29 cellular contexts compared by ENCODE assay signal in genomic region chr14:92802678-92803077, GRCh38.
"Had no signal": no experiment of that assay in that cellular context is flagged by ENCODE, and none has a peak within 500 bp of the region (broad histone marks: within the 10 kb centered on the region; RNA-seq: fewer than 3 reads in every experiment).

No MANE protein-coding gene starts in this region.

- H3K9me3 Mint-ChIP-seq: activated CD4-positive, alpha-beta memory T cell treated with anti-CD3 and anti-CD28 coated beads for 36 hours; activated naive CD4-positive, alpha-beta T cell treated with anti-CD3 and anti-CD28 coated beads, Interleukin-2, amount 10 ng/mL, durations not matched to agents 7 days and 5 days; activated naive CD4-positive, alpha-beta T cell treated with anti-CD3 and anti-CD28 coated beads, Interleukin-2, amount 50 U/mL, for 72 hours; activated naive CD8-positive, alpha-beta T cell treated with anti-CD3 and anti-CD28 coated beads, Interleukin-2, amount 10 ng/mL, durations not matched to agents 7 days and 5 days; activated T-helper 1 cell treated with anti-CD3 and anti-CD28 coated beads, Interleukin-12 subunit alpha, Interleukin-12 subunit beta, Interleukin-2, Interleukin-4 antibody, amounts not matched to agents 30 ng/mL and 10 ng/mL and 1 ng/mL, durations not matched to agents 14 hours and 24 hours and 36 hours; dendritic cell treated with granulocyte-macrophage colony-stimulating factor and Interleukin-4, amounts not matched to agents 40 ng/mL and 50 ng/mL, for 4 days; endodermal cell had no signal

- ATAC-seq: activated CD8-positive, alpha-beta memory T cell treated with anti-CD3 and anti-CD28 coated beads, Interleukin-2, amount 10 ng/mL, durations not matched to agents 7 days and 5 days; activated CD8-positive, alpha-beta T cell treated with anti-CD3 and anti-CD28 coated beads, Interleukin-2, amount 10 ng/mL, durations not matched to agents 7 days and 5 days; activated naive CD4-positive, alpha-beta T cell treated with anti-CD3 and anti-CD28 coated beads, Interleukin-2, amount 50 U/mL, for 72 hours; esophagus mucosa had no signal

- H3K27me3 Mint-ChIP-seq: activated CD4-positive, alpha-beta memory T cell treated with anti-CD3 and anti-CD28 coated beads for 36 hours; activated CD8-positive, alpha-beta memory T cell treated with anti-CD3 and anti-CD28 coated beads, Interleukin-2, amount 10 ng/mL, durations not matched to agents 7 days and 5 days; activated naive CD4-positive, alpha-beta T cell treated with anti-CD3 and anti-CD28 coated beads, Interleukin-2, amount 10 ng/mL, durations not matched to agents 7 days and 5 days; activated naive CD8-positive, alpha-beta T cell treated with anti-CD3 and anti-CD28 coated beads, Interleukin-2, amount 10 ng/mL, durations not matched to agents 7 days and 5 days; brain; dendritic cell treated with granulocyte-macrophage colony-stimulating factor and Interleukin-4, amounts not matched to agents 40 ng/mL and 50 ng/mL, for 4 days had no signal

- H3K9me3 ChIP-seq: ascending aorta, breast epithelium had no signal

- H3K27ac Mint-ChIP-seq: activated CD4-positive, alpha-beta memory T cell treated with anti-CD3 and anti-CD28 coated beads for 36 hours; activated CD8-positive, alpha-beta memory T cell treated with anti-CD3 and anti-CD28 coated beads, Interleukin-2, amount 10 ng/mL, durations not matched to agents 7 days and 5 days; activated CD8-positive, alpha-beta T cell treated with anti-CD3 and anti-CD28 coated beads, Interleukin-2, amount 10 ng/mL, durations not matched to agents 7 days and 5 days; activated naive CD4-positive, alpha-beta T cell treated with anti-CD3 and anti-CD28 coated beads, Interleukin-2, amount 10 ng/mL, durations not matched to agents 7 days and 5 days; activated naive CD4-positive, alpha-beta T cell treated with anti-CD3 and anti-CD28 coated beads, Interleukin-2, amount 50 U/mL, for 72 hours; activated naive CD8-positive, alpha-beta T cell treated with anti-CD3 and anti-CD28 coated beads, Interleukin-2, amount 10 ng/mL, durations not matched to agents 7 days and 5 days; activated T-helper 1 cell treated with anti-CD3 and anti-CD28 coated beads, Interleukin-12 subunit alpha, Interleukin-12 subunit beta, Interleukin-2, Interleukin-4 antibody, amounts not matched to agents 30 ng/mL and 10 ng/mL and 1 ng/mL, durations not matched to agents 14 hours and 24 hours and 36 hours; brain; dendritic cell treated with granulocyte-macrophage colony-stimulating factor and Interleukin-4, amounts not matched to agents 40 ng/mL and 50 ng/mL, for 4 days; endodermal cell had no signal

- DNase-seq: activated CD4-positive, alpha-beta memory T cell treated with anti-CD3 and anti-CD28 coated beads for 36 hours; activated CD4-positive, alpha-beta T cell treated with anti-CD3 and anti-CD28 coated beads for 1 hour; activated CD4-positive, alpha-beta T cell treated with anti-CD3 and anti-CD28 coated beads for 48 hours; activated CD8-positive, alpha-beta memory T cell treated with anti-CD3 and anti-CD28 coated beads, Interleukin-2, amount 10 ng/mL, durations not matched to agents 7 days and 5 days; activated CD8-positive, alpha-beta memory T cell treated with anti-CD3 and anti-CD28 coated beads, Interleukin-2, amount 50 U/mL, for 4 hours; activated CD8-positive, alpha-beta T cell treated with anti-CD3 and anti-CD28 coated beads, Interleukin-2, amount 10 ng/mL, durations not matched to agents 7 days and 5 days; activated gamma-delta T cell; activated naive CD4-positive, alpha-beta T cell; activated naive CD4-positive, alpha-beta T cell treated with anti-CD3 and anti-CD28 coated beads, Interleukin-2, amount 10 ng/mL, durations not matched to agents 7 days and 5 days; activated naive CD8-positive, alpha-beta T cell treated with anti-CD3 and anti-CD28 coated beads, Interleukin-2, amount 10 ng/mL, durations not matched to agents 7 days and 5 days; activated T-cell treated with anti-CD3 and anti-CD28 coated beads, Interleukin-2, amount 50 U/mL, for 1 hour; activated T-cell treated with anti-CD3 and anti-CD28 coated beads, Interleukin-2, amount 50 U/mL, for 48 hours; central memory CD4-positive, alpha-beta T cell; cerebellar nuclear complex; dorsolateral prefrontal cortex; effector memory CD4-positive, alpha-beta T cell; endodermal cell; foreskin fibroblast; head of caudate nucleus; T-helper 2 cell had no signal

- H3K27ac ChIP-seq: ascending aorta, breast epithelium, cardiac muscle cell, coronary artery, dorsolateral prefrontal cortex had no signal

- H3K27me3 ChIP-seq: ascending aorta, breast epithelium, cardiac muscle cell, dorsolateral prefrontal cortex had no signal

- H3K4me3 Mint-ChIP-seq: activated CD4-positive, alpha-beta memory T cell treated with anti-CD3 and anti-CD28 coated beads for 36 hours; activated CD8-positive, alpha-beta memory T cell treated with anti-CD3 and anti-CD28 coated beads, Interleukin-2, amount 10 ng/mL, durations not matched to agents 7 days and 5 days; activated CD8-positive, alpha-beta T cell treated with anti-CD3 and anti-CD28 coated beads, Interleukin-2, amount 10 ng/mL, durations not matched to agents 7 days and 5 days; activated naive CD4-positive, alpha-beta T cell treated with anti-CD3 and anti-CD28 coated beads, Interleukin-2, amount 10 ng/mL, durations not matched to agents 7 days and 5 days; activated naive CD8-positive, alpha-beta T cell treated with anti-CD3 and anti-CD28 coated beads, Interleukin-2, amount 10 ng/mL, durations not matched to agents 7 days and 5 days; activated T-helper 1 cell treated with anti-CD3 and anti-CD28 coated beads, Interleukin-12 subunit alpha, Interleukin-12 subunit beta, Interleukin-2, Interleukin-4 antibody, amounts not matched to agents 30 ng/mL and 10 ng/mL and 1 ng/mL, durations not matched to agents 14 hours and 24 hours and 36 hours; dendritic cell treated with granulocyte-macrophage colony-stimulating factor and Interleukin-4, amounts not matched to agents 40 ng/mL and 50 ng/mL, for 4 days; endodermal cell had no signal
